Comparison of ENCODE assay signal across 28 cellular contexts in genomic region chr12:92395322-92395721, GRCh38.
"Had no signal": no experiment of that assay in that cellular context is flagged by ENCODE, and none has a peak within 500 bp of the region (broad histone marks: within the 10 kb centered on the region; RNA-seq: fewer than 3 reads in every experiment).

No MANE protein-coding gene starts in this region.

- H3K27me3 Mint-ChIP-seq: activated B cell treated with CpG ODN at 0.5 μM for 24 hours; activated naive CD8-positive, alpha-beta T cell treated with anti-CD3 and anti-CD28 coated beads, Interleukin-2, amount 10 ng/mL, durations not matched to agents 7 days and 5 days had no signal

- H3K27ac Mint-ChIP-seq: activated naive CD8-positive, alpha-beta T cell treated with anti-CD3 and anti-CD28 coated beads, Interleukin-2, amount 10 ng/mL, durations not matched to agents 7 days and 5 days had no signal

- H3K4me3 ChIP-seq: coronary artery, esophagus muscularis mucosa, hepatocyte, lower lobe of right lung, mucosa of descending colon, smooth muscle cell, thyroid gland, upper lobe of right lung had no signal

- H3K27ac ChIP-seq: coronary artery, esophagus muscularis mucosa, hepatocyte, lower lobe of right lung, thyroid gland, upper lobe of right lung had no signal

- H3K9me3 ChIP-seq: thyroid gland had no signal

- ATAC-seq: left lobe of liver, lower lobe of right lung, mucosa of descending colon, sciatic nerve, upper lobe of right lung had no signal

- H3K4me1 ChIP-seq: lower lobe of right lung, thyroid gland, upper lobe of right lung had no signal

- H3K27me3 ChIP-seq: esophagus muscularis mucosa, hepatocyte, thyroid gland, upper lobe of right lung had no signal

- H3K36me3 ChIP-seq: esophagus muscularis mucosa, lower lobe of right lung, thyroid gland, upper lobe of right lung had no signal

- DNase-seq: activated B cell treated with CpG ODN at 0.5 μM for 24 hours; activated CD4-positive, alpha-beta T cell treated with anti-CD3 and anti-CD28 coated beads for 4 hours; activated effector memory CD4-positive, alpha-beta T cell treated with anti-CD3 and anti-CD28 coated beads, Interleukin-2, amount 50 U/mL, for 16 hours; activated naive CD8-positive, alpha-beta T cell treated with anti-CD3 and anti-CD28 coated beads, Interleukin-2, amount 10 ng/mL, durations not matched to agents 7 days and 5 days; activated T-cell treated with anti-CD3 and anti-CD28 coated beads, Interleukin-2, amount 50 U/mL, for 48 hours; amygdala; cerebellar nuclear complex; glutamatergic neuron; immature natural killer cell; lower lobe of right lung; mesendoderm; mucosa of descending colon; occipital lobe; stimulated activated CD4-positive, alpha-beta T cell treated with anti-CD3 and anti-CD28 coated beads, Interleukin-15, amount 100 ng/mL, for 24 hours; stimulated activated CD8-positive, alpha-beta memory T cell treated with anti-CD3 and anti-CD28 coated beads, Interleukin-4, amount 100 ng/mL, for 48 hours; stimulated activated naive CD4-positive, alpha-beta T cell treated with Interleukin-2 at 50 U/mL for 16 hours; substantia nigra; T-helper 1 cell; T-helper 9 cell; thyroid gland; upper lobe of right lung had no signal

- H3K4me1 Mint-ChIP-seq: neural crest cell had no signal

- H3K4me3 Mint-ChIP-seq: activated B cell treated with CpG ODN at 0.5 μM for 24 hours; activated naive CD8-positive, alpha-beta T cell treated with anti-CD3 and anti-CD28 coated beads, Interleukin-2, amount 10 ng/mL, durations not matched to agents 7 days and 5 days; neural crest cell had no signal
